1 cellular context compared by ENCODE assay signal in the genomic region with DNA sequence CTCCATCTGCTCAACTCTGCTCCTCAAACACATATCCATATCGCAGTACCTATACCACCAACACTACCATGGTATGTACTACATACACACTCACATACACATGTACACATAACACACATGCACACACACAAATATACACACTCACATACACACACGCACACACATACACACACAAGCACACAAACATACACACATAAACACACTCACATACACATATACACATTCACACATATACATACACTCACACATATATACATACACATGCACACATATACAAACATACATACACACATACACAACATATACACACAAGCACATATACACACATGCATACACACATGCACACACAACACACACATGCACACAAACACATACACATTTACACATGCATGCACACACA.
TF ChIP-seq lines count a peak whose summit lies in the region.

No MANE protein-coding gene starts in this region.

TF ChIP-seq in K562, 482 proteins besides CTCF, POLR2A, EP300 and RAD21 (continued from another document and continues in another):
- TF ChIP-seq SMARCA5 (IDR thresholded peaks at IDR 0.05): 0 out of 2 replicates have a peak, but pooled peaks have one; percentile 13
- TF ChIP-seq, protein P1, sequence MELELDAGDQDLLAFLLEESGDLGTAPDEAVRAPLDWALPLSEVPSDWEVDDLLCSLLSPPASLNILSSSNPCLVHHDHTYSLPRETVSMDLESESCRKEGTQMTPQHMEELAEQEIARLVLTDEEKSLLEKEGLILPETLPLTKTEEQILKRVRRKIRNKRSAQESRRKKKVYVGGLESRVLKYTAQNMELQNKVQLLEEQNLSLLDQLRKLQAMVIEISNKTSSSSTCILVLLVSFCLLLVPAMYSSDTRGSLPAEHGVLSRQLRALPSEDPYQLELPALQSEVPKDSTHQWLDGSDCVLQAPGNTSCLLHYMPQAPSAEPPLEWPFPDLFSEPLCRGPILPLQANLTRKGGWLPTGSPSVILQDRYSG (tag; conservative IDR thresholded peaks at IDR 0.05; ENCODE audit: low read depth): no peak
- TF ChIP-seq KDM1A (IDR thresholded peaks at IDR 0.05): peak in 1 of 2 experiments; percentile 51; a peak in 1 of 4 replicates
- TF ChIP-seq MEF2D (tag; conservative IDR thresholded peaks at IDR 0.05; ENCODE audit: low read depth): no peak
- no peak for TF ChIP-seq CCAR2 (IDR thresholded peaks at IDR 0.05; ENCODE audit: low read depth, low read length)
- TF ChIP-seq PCBP1 (IDR thresholded peaks at IDR 0.05; ENCODE audit: low read depth, low read length, poor library complexity, severe bottlenecking): no peak
- TF ChIP-seq, protein P2, sequence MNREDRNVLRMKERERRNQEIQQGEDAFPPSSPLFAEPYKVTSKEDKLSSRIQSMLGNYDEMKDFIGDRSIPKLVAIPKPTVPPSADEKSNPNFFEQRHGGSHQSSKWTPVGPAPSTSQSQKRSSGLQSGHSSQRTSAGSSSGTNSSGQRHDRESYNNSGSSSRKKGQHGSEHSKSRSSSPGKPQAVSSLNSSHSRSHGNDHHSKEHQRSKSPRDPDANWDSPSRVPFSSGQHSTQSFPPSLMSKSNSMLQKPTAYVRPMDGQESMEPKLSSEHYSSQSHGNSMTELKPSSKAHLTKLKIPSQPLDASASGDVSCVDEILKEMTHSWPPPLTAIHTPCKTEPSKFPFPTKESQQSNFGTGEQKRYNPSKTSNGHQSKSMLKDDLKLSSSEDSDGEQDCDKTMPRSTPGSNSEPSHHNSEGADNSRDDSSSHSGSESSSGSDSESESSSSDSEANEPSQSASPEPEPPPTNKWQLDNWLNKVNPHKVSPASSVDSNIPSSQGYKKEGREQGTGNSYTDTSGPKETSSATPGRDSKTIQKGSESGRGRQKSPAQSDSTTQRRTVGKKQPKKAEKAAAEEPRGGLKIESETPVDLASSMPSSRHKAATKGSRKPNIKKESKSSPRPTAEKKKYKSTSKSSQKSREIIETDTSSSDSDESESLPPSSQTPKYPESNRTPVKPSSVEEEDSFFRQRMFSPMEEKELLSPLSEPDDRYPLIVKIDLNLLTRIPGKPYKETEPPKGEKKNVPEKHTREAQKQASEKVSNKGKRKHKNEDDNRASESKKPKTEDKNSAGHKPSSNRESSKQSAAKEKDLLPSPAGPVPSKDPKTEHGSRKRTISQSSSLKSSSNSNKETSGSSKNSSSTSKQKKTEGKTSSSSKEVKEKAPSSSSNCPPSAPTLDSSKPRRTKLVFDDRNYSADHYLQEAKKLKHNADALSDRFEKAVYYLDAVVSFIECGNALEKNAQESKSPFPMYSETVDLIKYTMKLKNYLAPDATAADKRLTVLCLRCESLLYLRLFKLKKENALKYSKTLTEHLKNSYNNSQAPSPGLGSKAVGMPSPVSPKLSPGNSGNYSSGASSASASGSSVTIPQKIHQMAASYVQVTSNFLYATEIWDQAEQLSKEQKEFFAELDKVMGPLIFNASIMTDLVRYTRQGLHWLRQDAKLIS (CRISPR knock-in tag; IDR thresholded peaks at IDR 0.05): no peak
- no peak for TF ChIP-seq SRSF9 (IDR thresholded peaks at IDR 0.05; ENCODE audit: borderline replicate concordance, low read depth, low read length)
- TF ChIP-seq, protein P3, sequence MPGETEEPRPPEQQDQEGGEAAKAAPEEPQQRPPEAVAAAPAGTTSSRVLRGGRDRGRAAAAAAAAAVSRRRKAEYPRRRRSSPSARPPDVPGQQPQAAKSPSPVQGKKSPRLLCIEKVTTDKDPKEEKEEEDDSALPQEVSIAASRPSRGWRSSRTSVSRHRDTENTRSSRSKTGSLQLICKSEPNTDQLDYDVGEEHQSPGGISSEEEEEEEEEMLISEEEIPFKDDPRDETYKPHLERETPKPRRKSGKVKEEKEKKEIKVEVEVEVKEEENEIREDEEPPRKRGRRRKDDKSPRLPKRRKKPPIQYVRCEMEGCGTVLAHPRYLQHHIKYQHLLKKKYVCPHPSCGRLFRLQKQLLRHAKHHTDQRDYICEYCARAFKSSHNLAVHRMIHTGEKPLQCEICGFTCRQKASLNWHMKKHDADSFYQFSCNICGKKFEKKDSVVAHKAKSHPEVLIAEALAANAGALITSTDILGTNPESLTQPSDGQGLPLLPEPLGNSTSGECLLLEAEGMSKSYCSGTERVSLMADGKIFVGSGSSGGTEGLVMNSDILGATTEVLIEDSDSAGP (CRISPR knock-in tag; IDR thresholded peaks at IDR 0.05): no peak
- TF ChIP-seq PTRF (tag; IDR thresholded peaks at IDR 0.05): no peak
- TF ChIP-seq SNIP1 (IDR thresholded peaks at IDR 0.05; ENCODE audit: low read depth): no peak
- no peak for TF ChIP-seq DACH1 (IDR thresholded peaks at IDR 0.05; ENCODE audit: partially characterized antibody)
- TF ChIP-seq SAFB2 (IDR thresholded peaks at IDR 0.05; ENCODE audit: borderline replicate concordance, low read depth, low read length, severe bottlenecking): no peak
- 0 out of 2 replicates have a peak, but pooled peaks have one; percentile 69 for TF ChIP-seq LARP7 (IDR thresholded peaks at IDR 0.05)
- no peak for TF ChIP-seq ZNF3 (CRISPR knock-in tag; IDR thresholded peaks at IDR 0.05)
- peak; percentile 33; the same call in 1 of the 2 replicates for TF ChIP-seq MYBL2 (IDR thresholded peaks at IDR 0.05; ENCODE audit: low read depth)
- no peak for TF ChIP-seq MYBL2 (CRISPR knock-in tag; IDR thresholded peaks at IDR 0.05; ENCODE audit: borderline replicate concordance)
- TF ChIP-seq MIER1 (IDR thresholded peaks at IDR 0.05; ENCODE audit: low read depth): no peak
- TF ChIP-seq ARHGAP35 (IDR thresholded peaks at IDR 0.05; ENCODE audit: partially characterized antibody): peak; percentile 50
- no peak for TF ChIP-seq LEF1 (IDR thresholded peaks at IDR 0.05)
- TF ChIP-seq EHMT2 (IDR thresholded peaks at IDR 0.05): peak; percentile 29; the same call in 1 of the 2 replicates
- TF ChIP-seq ARID1B (IDR thresholded peaks at IDR 0.05): 0 out of 2 replicates have a peak, but pooled peaks have one; percentile 19
- no peak for TF ChIP-seq ZNF561 (CRISPR knock-in tag; conservative IDR thresholded peaks at IDR 0.05)
- TF ChIP-seq IRF2 (CRISPR knock-in tag; IDR thresholded peaks at IDR 0.05): 0 out of 2 replicates have a peak, but pooled peaks have one; percentile 31
- TF ChIP-seq, protein P4, sequence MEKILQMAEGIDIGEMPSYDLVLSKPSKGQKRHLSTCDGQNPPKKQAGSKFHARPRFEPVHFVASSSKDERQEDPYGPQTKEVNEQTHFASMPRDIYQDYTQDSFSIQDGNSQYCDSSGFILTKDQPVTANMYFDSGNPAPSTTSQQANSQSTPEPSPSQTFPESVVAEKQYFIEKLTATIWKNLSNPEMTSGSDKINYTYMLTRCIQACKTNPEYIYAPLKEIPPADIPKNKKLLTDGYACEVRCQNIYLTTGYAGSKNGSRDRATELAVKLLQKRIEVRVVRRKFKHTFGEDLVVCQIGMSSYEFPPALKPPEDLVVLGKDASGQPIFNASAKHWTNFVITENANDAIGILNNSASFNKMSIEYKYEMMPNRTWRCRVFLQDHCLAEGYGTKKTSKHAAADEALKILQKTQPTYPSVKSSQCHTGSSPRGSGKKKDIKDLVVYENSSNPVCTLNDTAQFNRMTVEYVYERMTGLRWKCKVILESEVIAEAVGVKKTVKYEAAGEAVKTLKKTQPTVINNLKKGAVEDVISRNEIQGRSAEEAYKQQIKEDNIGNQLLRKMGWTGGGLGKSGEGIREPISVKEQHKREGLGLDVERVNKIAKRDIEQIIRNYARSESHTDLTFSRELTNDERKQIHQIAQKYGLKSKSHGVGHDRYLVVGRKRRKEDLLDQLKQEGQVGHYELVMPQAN (IDR thresholded peaks at IDR 0.05; ENCODE audit: borderline replicate concordance): peak; percentile 56; the same call in 1 of the 2 replicates
- no peak for TF ChIP-seq ZBTB8A (IDR thresholded peaks at IDR 0.05; ENCODE audit: partially characterized antibody)
- no peak for TF ChIP-seq ESRRA (IDR thresholded peaks at IDR 0.05; ENCODE audit: borderline replicate concordance, low read depth)
- no peak for TF ChIP-seq HNRNPK (IDR thresholded peaks at IDR 0.05; ENCODE audit: low read depth, low read length, poor library complexity, severe bottlenecking)
- TF ChIP-seq FOXK2 (conservative IDR thresholded peaks at IDR 0.05 in 1 of 2, IDR thresholded peaks at IDR 0.05 in 1 of 2; ENCODE audit: low read depth in 2 of 2): 0 out of 4 replicates have a peak, but pooled peaks have one; percentile 25
- TF ChIP-seq THRAP3 (IDR thresholded peaks at IDR 0.05; ENCODE audit: borderline replicate concordance): 0 out of 2 replicates have a peak, but pooled peaks have one; percentile 39
- no peak for TF ChIP-seq SAP30 (IDR thresholded peaks at IDR 0.05; ENCODE audit: borderline replicate concordance, insufficient read depth, low read depth, low read length, poor library complexity, severe bottlenecking)
- TF ChIP-seq, protein P5, sequence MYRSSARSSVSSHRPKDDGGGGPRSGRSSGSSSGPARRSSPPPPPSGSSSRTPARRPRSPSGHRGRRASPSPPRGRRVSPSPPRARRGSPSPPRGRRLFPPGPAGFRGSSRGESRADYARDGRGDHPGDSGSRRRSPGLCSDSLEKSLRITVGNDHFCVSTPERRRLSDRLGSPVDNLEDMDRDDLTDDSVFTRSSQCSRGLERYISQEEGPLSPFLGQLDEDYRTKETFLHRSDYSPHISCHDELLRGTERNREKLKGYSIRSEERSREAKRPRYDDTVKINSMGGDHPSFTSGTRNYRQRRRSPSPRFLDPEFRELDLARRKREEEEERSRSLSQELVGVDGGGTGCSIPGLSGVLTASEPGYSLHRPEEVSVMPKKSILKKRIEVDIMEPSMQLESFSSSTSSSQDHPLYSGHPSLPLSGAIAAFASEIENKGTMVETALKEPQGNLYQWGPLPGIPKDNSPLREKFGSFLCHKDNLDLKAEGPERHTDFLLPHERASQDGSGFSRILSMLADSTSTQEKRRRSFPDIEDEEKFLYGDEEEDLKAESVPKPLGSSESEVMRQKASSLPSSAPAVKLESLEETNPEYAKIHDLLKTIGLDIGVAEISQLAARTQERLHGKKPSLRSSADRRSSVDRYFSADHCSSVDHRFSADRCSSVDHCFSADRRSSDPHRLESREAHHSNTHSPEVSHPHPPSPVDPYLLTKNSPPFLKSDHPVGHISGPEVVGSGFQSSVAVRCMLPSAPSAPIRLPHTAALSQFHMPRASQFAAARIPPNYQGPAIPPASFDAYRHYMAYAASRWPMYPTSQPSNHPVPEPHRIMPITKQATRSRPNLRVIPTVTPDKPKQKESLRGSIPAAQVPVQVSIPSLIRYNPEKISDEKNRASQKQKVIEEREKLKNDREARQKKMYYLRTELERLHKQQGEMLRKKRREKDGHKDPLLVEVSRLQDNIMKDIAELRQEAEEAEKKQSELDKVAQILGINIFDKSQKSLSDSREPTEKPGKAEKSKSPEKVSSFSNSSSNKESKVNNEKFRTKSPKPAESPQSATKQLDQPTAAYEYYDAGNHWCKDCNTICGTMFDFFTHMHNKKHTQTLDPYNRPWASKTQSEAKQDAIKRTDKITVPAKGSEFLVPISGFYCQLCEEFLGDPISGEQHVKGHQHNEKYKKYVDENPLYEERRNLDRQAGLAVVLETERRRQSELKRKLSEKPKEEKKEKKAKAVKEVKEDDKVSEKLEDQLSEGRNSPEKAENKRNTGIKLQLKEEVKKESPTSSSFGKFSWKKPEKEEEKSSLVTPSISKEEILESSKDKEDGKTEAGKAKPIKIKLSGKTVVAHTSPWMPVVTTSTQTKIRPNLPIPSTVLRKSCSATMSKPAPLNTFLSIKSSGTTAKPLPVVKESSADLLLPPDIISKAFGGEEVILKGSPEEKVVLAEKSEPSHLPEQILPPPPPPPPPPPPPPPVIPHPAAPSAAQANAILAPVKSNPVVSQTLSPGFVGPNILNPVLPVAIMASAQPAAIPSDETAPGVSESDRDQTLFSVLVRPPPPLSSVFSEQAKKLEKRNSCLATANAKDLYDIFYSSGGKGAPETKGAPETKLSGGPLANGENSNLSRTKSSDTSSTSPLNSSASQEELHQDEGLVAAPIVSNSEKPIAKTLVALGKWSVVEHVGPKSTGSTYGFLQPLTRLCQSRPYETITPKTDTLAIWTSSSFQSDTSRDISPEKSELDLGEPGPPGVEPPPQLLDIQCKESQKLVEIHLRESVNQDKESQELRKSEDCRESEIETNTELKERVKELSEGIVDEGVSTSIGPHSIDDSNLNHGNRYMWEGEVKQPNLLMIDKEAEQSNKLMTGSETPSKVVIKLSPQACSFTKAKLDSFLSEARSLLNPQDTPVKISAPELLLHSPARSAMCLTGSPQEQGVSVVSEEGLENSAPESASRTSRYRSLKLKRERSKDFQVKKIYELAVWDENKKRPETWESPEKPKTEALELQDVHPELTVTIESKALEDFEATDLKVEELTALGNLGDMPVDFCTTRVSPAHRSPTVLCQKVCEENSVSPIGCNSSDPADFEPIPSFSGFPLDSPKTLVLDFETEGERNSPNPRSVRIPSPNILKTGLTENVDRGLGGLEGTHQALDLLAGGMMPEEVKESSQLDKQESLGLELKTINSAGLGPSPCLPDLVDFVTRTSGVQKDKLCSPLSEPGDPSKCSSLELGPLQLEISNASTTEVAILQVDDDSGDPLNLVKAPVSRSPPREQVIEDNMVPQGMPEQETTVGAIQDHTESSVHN (IDR thresholded peaks at IDR 0.05; ENCODE audit: borderline replicate concordance in 1 of 2, low read depth in 1 of 2): no peak
- TF ChIP-seq NONO (IDR thresholded peaks at IDR 0.05; ENCODE audit: low read depth in 2 of 2, low read length in 1 of 2): no peak
- TF ChIP-seq ZNF274 (IDR thresholded peaks at IDR 0.05; ENCODE audit: borderline replicate concordance, low read depth, low read length): no peak
- TF ChIP-seq CSDE1 (IDR thresholded peaks at IDR 0.05): 0 out of 4 replicates have a peak, but pooled peaks of 1 of the 2 experiments have one; percentile 19
- TF ChIP-seq NFRKB (IDR thresholded peaks at IDR 0.05; ENCODE audit: low read depth): no peak
- TF ChIP-seq, protein P6, sequence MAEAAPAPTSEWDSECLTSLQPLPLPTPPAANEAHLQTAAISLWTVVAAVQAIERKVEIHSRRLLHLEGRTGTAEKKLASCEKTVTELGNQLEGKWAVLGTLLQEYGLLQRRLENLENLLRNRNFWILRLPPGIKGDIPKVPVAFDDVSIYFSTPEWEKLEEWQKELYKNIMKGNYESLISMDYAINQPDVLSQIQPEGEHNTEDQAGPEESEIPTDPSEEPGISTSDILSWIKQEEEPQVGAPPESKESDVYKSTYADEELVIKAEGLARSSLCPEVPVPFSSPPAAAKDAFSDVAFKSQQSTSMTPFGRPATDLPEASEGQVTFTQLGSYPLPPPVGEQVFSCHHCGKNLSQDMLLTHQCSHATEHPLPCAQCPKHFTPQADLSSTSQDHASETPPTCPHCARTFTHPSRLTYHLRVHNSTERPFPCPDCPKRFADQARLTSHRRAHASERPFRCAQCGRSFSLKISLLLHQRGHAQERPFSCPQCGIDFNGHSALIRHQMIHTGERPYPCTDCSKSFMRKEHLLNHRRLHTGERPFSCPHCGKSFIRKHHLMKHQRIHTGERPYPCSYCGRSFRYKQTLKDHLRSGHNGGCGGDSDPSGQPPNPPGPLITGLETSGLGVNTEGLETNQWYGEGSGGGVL (CRISPR knock-in tag; IDR thresholded peaks at IDR 0.05): no peak
- TF ChIP-seq STAG1 (CRISPR knock-in tag; IDR thresholded peaks at IDR 0.05; ENCODE audit: borderline replicate concordance): no peak
- no peak for TF ChIP-seq PRPF4 (IDR thresholded peaks at IDR 0.05; ENCODE audit: insufficient read depth, low read depth, low read length, poor library complexity, severe bottlenecking)
